8 cellular contexts compared by ENCODE assay signal in the genomic region with DNA sequence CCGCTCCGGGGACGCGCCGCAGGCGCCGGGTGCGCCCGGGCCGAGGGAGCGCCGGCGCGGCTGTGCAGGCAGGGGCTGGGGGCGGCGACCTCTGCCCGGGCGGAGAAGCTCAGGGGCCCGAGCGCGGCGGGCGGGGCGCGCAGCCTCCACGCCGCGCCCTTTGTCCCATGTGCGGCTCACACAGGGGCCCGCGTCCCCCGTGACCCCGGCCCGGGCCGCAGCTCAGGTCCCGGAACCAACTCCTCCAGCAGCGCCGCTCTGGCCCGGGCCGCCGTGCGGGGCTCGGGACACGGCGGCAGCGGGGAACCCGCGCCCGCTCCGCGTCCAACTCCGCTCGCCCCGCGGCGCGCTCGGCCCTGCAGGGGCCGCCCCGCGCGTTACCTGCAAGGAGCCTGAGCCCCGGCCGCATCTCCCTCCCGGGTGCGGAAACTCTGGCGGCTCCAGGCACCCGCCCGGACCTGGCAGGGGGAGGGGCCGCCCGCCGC. TPM values are rescaled to one million over a fixed set of nuclear protein-coding genes. Genes with fewer than 3 reads are reported as not detected.
A peak's percentile ranks its signal among the peaks of the same experiment; 100 is the strongest.
DNase-seq lines count a peak whose midpoint lies in the region; ATAC-seq and TF ChIP-seq lines count a peak whose summit lies in the region.

A gene with protein sequence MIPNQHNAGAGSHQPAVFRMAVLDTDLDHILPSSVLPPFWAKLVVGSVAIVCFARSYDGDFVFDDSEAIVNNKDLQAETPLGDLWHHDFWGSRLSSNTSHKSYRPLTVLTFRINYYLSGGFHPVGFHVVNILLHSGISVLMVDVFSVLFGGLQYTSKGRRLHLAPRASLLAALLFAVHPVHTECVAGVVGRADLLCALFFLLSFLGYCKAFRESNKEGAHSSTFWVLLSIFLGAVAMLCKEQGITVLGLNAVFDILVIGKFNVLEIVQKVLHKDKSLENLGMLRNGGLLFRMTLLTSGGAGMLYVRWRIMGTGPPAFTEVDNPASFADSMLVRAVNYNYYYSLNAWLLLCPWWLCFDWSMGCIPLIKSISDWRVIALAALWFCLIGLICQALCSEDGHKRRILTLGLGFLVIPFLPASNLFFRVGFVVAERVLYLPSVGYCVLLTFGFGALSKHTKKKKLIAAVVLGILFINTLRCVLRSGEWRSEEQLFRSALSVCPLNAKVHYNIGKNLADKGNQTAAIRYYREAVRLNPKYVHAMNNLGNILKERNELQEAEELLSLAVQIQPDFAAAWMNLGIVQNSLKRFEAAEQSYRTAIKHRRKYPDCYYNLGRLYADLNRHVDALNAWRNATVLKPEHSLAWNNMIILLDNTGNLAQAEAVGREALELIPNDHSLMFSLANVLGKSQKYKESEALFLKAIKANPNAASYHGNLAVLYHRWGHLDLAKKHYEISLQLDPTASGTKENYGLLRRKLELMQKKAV (minus strand): TSS at position 433 of the 485 bp plus-strand sequence. CDS start 4,433 bp downstream, outside the sequence.

- in situ Hi-C loops in GM13976 (cut with MboI; ENCODE audit: low sequenced_read_pairs, unreplicated experiment) = no loop called here

- peak; percentile 52 for DNase-seq in stimulated activated CD4-positive, alpha-beta T cell treated with anti-CD3 and anti-CD28 coated beads, Interleukin-15, amount 100 ng/mL, for 24 hours
- DNase-seq in stimulated activated CD4-positive, alpha-beta T cell treated with anti-CD3 and anti-CD28 coated beads, Interleukin-12 subunit alpha, Interleukin-12 subunit beta, amount 100 ng/mL, for 4 hours = no peak
- DNase-seq in SK-N-MC (ENCODE audit: low read depth, low spot score) (no peak), endodermal cell (no peak), NCI-H774 (lab: John Stamatoyannopoulos, UW) (no peak), GM13976 (ENCODE audit: low spot score) (no peak)

- H3K9me3 Mint-ChIP-seq in endodermal cell (no peaks in the 10 kb centered on the region), nephron (peaks cover 4% of the 10 kb centered on the region)

- peaks cover 9% of the 10 kb centered on the region for H3K4me1 ChIP-seq in endodermal cell (ENCODE audit: control insufficient read depth, insufficient read depth, low read length)

- H3K27ac Mint-ChIP-seq in endodermal cell (peak within 1 kb of the TSS; percentile 77), nephron (peak within 1 kb of the TSS; percentile 87 to 97 (median 97))

- peak within 1 kb of the TSS; percentile 78 for H3K9ac ChIP-seq in SK-N-MC (ENCODE audit: insufficient read length)
- H3K9ac ChIP-seq in endodermal cell (ENCODE audit: extremely low read depth, low read length, poor library complexity, severe bottlenecking) = peak within 1 kb of the TSS; percentile 58

- peaks cover 9% of the 10 kb centered on the region; the same call in 1 of the 2 replicates for H3K36me3 ChIP-seq in SK-N-MC (ENCODE audit: insufficient read depth, low read length)
- H3K36me3 ChIP-seq in endodermal cell (ENCODE audit: control insufficient read depth, insufficient read depth, low read length) = peaks cover 9% of the 10 kb centered on the region

- peak; percentile 32 for ATAC-seq in HG03039 (IDR thresholded peaks at IDR 0.05; ENCODE audit: unreplicated experiment)

- H3K27me3 ChIP-seq in endodermal cell (ENCODE audit: control insufficient read depth, insufficient read depth, low read length, poor library complexity, severe bottlenecking) = no peaks in the 10 kb centered on the region

- peak within 1 kb of the TSS; percentile 92 for H3K4me3 ChIP-seq in SK-N-MC
- H3K4me3 ChIP-seq in endodermal cell (ENCODE audit: low read length) = peak within 1 kb of the TSS; percentile 86

- H3K27me3 Mint-ChIP-seq in endodermal cell (ENCODE audit: insufficient read depth) (peaks cover 30% of the 10 kb centered on the region), nephron (ENCODE audit: low read depth) (peaks cover 6% of the 10 kb centered on the region)

- peaks cover 17% of the 10 kb centered on the region for H3K4me1 Mint-ChIP-seq in endodermal cell
- H3K4me1 Mint-ChIP-seq in nephron = peaks cover 30% of the 10 kb centered on the region

- no peak within 1 kb of the TSS for H3K27ac ChIP-seq in SK-N-MC
- H3K27ac ChIP-seq in endodermal cell (ENCODE audit: low read depth, low read length) = peak within 1 kb of the TSS; percentile 88

- H3K9me3 ChIP-seq in SK-N-MC (ENCODE audit: low read depth, low read length) (no peaks in the 10 kb centered on the region), endodermal cell (ENCODE audit: control insufficient read depth, low read length) (no peaks in the 10 kb centered on the region)

- H3K36me3 Mint-ChIP-seq in endodermal cell (ENCODE audit: low read depth) (peaks cover 2% of the 10 kb centered on the region), nephron (ENCODE audit: low read depth) (peaks cover 4% of the 10 kb centered on the region)

- TF ChIP-seq CTCF in endodermal cell (conservative IDR thresholded peaks at IDR 0.05) = no peak
- TF ChIP-seq CTCF in nephron (IDR thresholded peaks at IDR 0.05; ENCODE audit: unreplicated experiment in 3 of 3) = no peak
- TF ChIP-seq CTCF in GM13976 (IDR thresholded peaks at IDR 0.05; ENCODE audit: borderline replicate concordance, control extremely low read depth, extremely low read depth, insufficient read depth, missing control alignments) = no peak

- H3K4me3 Mint-ChIP-seq in endodermal cell (peak within 1 kb of the TSS; percentile 73), nephron (peak within 1 kb of the TSS; percentile 91 to 98 (median 96))

- 0% methylated on average over 13 to 72 of the region's 72 CpGs for WGBS in endodermal cell (ENCODE audit: insufficient coverage in 1 of 2, insufficient read length in 1 of 2), 2 experiments

RNA-seq across cellular contexts. Expression of the gene that starts here (rescaled TPM):
- total RNA-seq in endodermal cell = 10 to 100 TPM; 29.8 to 40.0 TPM
- 59.3 TPM for polyA plus RNA-seq in endodermal cell (2013, experiment 1 of 2)
- 55.8 TPM for polyA plus RNA-seq in endodermal cell (2013, experiment 2 of 2)
